8 cellular contexts compared by ENCODE assay signal in genomic region chr20:46688151-46689081, GRCh38. TPM values are rescaled to one million over a fixed set of nuclear protein-coding genes. Genes with fewer than 3 reads are reported as not detected.
DNase-seq lines count a peak whose midpoint lies in the region; ATAC-seq, FAIRE-seq and TF ChIP-seq lines count a peak whose summit lies in the region.

No MANE protein-coding gene starts in this region.

- H3K4me3 Mint-ChIP-seq in central memory CD8-positive, alpha-beta T cell: peak overlapping the region; percentile 92
- peak overlapping the region; percentile 87 for H3K4me3 Mint-ChIP-seq in mesothelial cell of epicardium

- H3K9me3 Mint-ChIP-seq in central memory CD8-positive, alpha-beta T cell: no peaks in the 10 kb centered on the region
- peaks cover 9% of the 10 kb centered on the region for H3K9me3 Mint-ChIP-seq in mesothelial cell of epicardium

- H3K27me3 Mint-ChIP-seq in central memory CD8-positive, alpha-beta T cell: no peaks in the 10 kb centered on the region
- no peaks in the 10 kb centered on the region for H3K27me3 Mint-ChIP-seq in mesothelial cell of epicardium (ENCODE audit: low read depth)

- H3K4me1 Mint-ChIP-seq in central memory CD8-positive, alpha-beta T cell: peaks cover 56% of the 10 kb centered on the region
- peaks cover 22% of the 10 kb centered on the region for H3K4me1 Mint-ChIP-seq in mesothelial cell of epicardium

- ATAC-seq in central memory CD8-positive, alpha-beta T cell (replicated peaks; ENCODE audit: extremely low read depth, poor library complexity, severe bottlenecking): no peak
- no peak for ATAC-seq in GM18909 (IDR thresholded peaks at IDR 0.05; ENCODE audit: poor library complexity, unreplicated experiment)

- peak; percentile 76 for DNase-seq in DMS 273 (lab: John Stamatoyannopoulos, UW; ENCODE audit: unreplicated experiment)
- DNase-seq in DMS 273 treated with DMSO at 0.1 percent for 48 hours (lab: John Stamatoyannopoulos, UW): no peak
- peak; percentile 13 for DNase-seq in NAMALWA (ENCODE audit: low spot score)
- DNase-seq in central memory CD8-positive, alpha-beta T cell (ENCODE audit: low spot score in 2 of 2): no peak
- no peak for DNase-seq in mesothelial cell of epicardium (ENCODE audit: low spot score in 2 of 2, unreplicated experiment in 2 of 2)
- no peak for DNase-seq in NCI-H1417 treated with DMSO at 0.1 percent for 48 hours (lab: John Stamatoyannopoulos, UW)
- no peak for DNase-seq in D721Med (ENCODE audit: insufficient read length, low spot score)

- no peak for TF ChIP-seq CTCF in mesothelial cell of epicardium (IDR thresholded peaks at IDR 0.05; ENCODE audit: unreplicated experiment)
- TF ChIP-seq CTCF in D721Med (IDR thresholded peaks at IDR 0.05; ENCODE audit: insufficient read depth, missing control alignments): no peak

- peak overlapping the region; percentile 96 for H3K27ac Mint-ChIP-seq in central memory CD8-positive, alpha-beta T cell (ENCODE audit: low read depth)
- H3K27ac Mint-ChIP-seq in mesothelial cell of epicardium: peak overlapping the region; percentile 98

- H3K36me3 Mint-ChIP-seq in central memory CD8-positive, alpha-beta T cell (ENCODE audit: insufficient read depth): peaks cover 19% of the 10 kb centered on the region
- H3K36me3 Mint-ChIP-seq in mesothelial cell of epicardium: peaks cover 14% of the 10 kb centered on the region

- no peak for FAIRE-seq in D721Med (lab: Jason Lieb, UNC)

RNA-seq across cellular contexts. Expression of gene TP53RK, which starts 0.8 kb away (rescaled TPM):
- total RNA-seq in mesothelial cell of epicardium: 16.2 to 17.3 TPM (median 16.3 TPM) in 3 replicates

RNA-seq across cellular contexts. Expression of gene SLC2A10, which starts 21.0 kb away (rescaled TPM):
- total RNA-seq in mesothelial cell of epicardium: 21.7 to 23.8 TPM (median 22.2 TPM) in 3 replicates

RNA-seq across cellular contexts. Expression of gene SLC13A3, which starts 37.2 kb away (rescaled TPM):
- total RNA-seq in mesothelial cell of epicardium: 18.8 to 19.7 TPM (median 19.3 TPM) in 3 replicates

Comparison
In these comparisons a context has a peak if more than half of its experiments do, and no peak if none do; other contexts are left out.
1. DNase-seq: peak in DMS 273 (single experiment) and NAMALWA (single experiment); none in DMS 273 treated with DMSO at 0.1 percent for 48 hours (single experiment), central memory CD8-positive, alpha-beta T cell (0 of 2), mesothelial cell of epicardium (0 of 2), NCI-H1417 treated with DMSO at 0.1 percent for 48 hours (single experiment) and D721Med (single experiment).